ENCODE assay signal across 8 cellular contexts in the genomic region with DNA sequence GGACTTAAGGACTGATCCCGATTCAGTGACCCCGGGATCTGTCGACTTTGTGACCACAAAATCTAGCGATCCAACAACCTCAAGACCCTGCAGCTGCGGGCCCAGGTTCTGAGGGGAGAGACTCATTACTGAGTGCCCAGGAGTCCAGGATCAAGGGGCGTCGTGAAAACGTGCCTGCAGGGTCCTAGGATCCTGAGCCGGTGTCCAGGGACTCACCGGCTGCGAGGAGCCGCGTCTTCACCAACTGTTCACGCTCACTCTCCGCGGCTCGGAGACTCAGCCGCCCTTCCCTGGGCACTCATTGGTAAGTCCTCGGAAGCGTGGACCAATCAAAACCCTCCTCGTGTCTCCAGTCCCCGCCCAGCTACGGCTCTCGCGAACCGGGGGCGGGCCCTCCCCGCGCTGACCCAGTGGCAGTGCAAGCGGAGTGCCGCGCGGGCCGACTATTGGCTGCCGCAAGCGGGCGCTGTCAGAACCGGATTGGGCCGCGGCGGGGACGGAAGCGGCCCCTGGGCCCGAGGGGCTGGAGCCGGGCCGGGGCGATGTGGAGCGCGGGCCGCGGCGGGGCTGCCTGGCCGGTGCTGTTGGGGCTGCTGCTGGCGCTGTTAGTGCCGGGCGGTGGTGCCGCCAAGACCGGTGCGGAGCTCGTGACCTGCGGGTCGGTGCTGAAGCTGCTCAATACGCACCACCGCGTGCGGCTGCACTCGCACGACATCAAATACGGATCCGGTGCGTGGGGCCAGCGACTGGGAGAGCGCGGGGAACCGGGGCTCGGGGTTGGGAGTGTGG. TPM values are rescaled to one million over a fixed set of nuclear protein-coding genes. Genes with fewer than 3 reads are reported as not detected.
DNase-seq lines count a peak whose midpoint lies in the region; ATAC-seq, FAIRE-seq and TF ChIP-seq lines count a peak whose summit lies in the region.

A gene with protein sequence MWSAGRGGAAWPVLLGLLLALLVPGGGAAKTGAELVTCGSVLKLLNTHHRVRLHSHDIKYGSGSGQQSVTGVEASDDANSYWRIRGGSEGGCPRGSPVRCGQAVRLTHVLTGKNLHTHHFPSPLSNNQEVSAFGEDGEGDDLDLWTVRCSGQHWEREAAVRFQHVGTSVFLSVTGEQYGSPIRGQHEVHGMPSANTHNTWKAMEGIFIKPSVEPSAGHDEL (plus strand): TSS at position 508 of the 789 bp plus-strand sequence. CDS start 35 bp downstream, at position 543.

- H3K27me3 ChIP-seq in ovary (no peaks in the 10 kb centered on the region), thyroid gland (no peaks in the 10 kb centered on the region)

- H3K9me3 Mint-ChIP-seq in activated naive CD8-positive, alpha-beta T cell treated with anti-CD3 and anti-CD28 coated beads, Interleukin-2, amount 10 ng/mL, durations not matched to agents 7 days and 5 days: no peaks in the 10 kb centered on the region

- H3K4me3 Mint-ChIP-seq in activated naive CD8-positive, alpha-beta T cell treated with anti-CD3 and anti-CD28 coated beads, Interleukin-2, amount 10 ng/mL, durations not matched to agents 7 days and 5 days: peak within 1 kb of the TSS; percentile 93

- H3K4me1 ChIP-seq in ovary (ENCODE audit: insufficient read depth): peaks cover 2% of the 10 kb centered on the region
- peaks cover 25 to 29% of the 10 kb centered on the region in 2 donors for H3K4me1 ChIP-seq in thyroid gland

- no peak for TF ChIP-seq EP300 in ovary (IDR thresholded peaks at IDR 0.05)

- no peaks in the 10 kb centered on the region for H3K9me3 ChIP-seq in ovary
- no peaks in the 10 kb centered on the region for H3K9me3 ChIP-seq in thyroid gland

- H3K27me3 Mint-ChIP-seq in activated naive CD8-positive, alpha-beta T cell treated with anti-CD3 and anti-CD28 coated beads, Interleukin-2, amount 10 ng/mL, durations not matched to agents 7 days and 5 days: no peaks in the 10 kb centered on the region

- POLR2A ChIA-PET in activated naive CD8-positive, alpha-beta T cell treated with anti-CD3 and anti-CD28 coated beads, Interleukin-2, amount 10 ng/mL, durations not matched to agents 7 days and 5 days (lab: Charles Lee): interaction anchor here (1.3 to 4.5 kb wide), 7 partner anchors 11 to 24 kb away, joined by 3 to 94 read pairs (median 8); partner anchors contain the start of genes CCDC116, PPIL2 and YDJC

- TF ChIP-seq POLR2A in GM12891 (IDR thresholded peaks at IDR 0.05; ENCODE audit: low read depth, low read length) (peak; percentile 71), ovary (IDR thresholded peaks at IDR 0.05) (peak; percentile 13), thyroid gland (IDR thresholded peaks at IDR 0.05) (peak; percentile 10 to 96)

- ATAC-seq in HG02798 (IDR thresholded peaks at IDR 0.05; ENCODE audit: poor library complexity, unreplicated experiment) (peak; percentile 95), Right ventricle myocardium inferior (peak; percentile 100)
- peak; percentile 99 for ATAC-seq in activated naive CD8-positive, alpha-beta T cell treated with anti-CD3 and anti-CD28 coated beads, Interleukin-2, amount 10 ng/mL, durations not matched to agents 7 days and 5 days (ENCODE audit: low read depth)

- intact Hi-C loops in Right ventricle myocardium inferior (cut with DNase I): no loop called here
- intact Hi-C loops in ovary (cut with DNase I): no loop called here
- intact Hi-C loops in thyroid gland (cut with DNase I): no loop called here

- H3K36me3 ChIP-seq in ovary: no peaks in the 10 kb centered on the region
- peaks cover 0 to 20% of the 10 kb centered on the region in 2 donors for H3K36me3 ChIP-seq in thyroid gland

- peak within 1 kb of the TSS; percentile 86 for H3K27ac Mint-ChIP-seq in activated naive CD8-positive, alpha-beta T cell treated with anti-CD3 and anti-CD28 coated beads, Interleukin-2, amount 10 ng/mL, durations not matched to agents 7 days and 5 days

- peak in 2 of 3 donors; percentile 35 to 39 for TF ChIP-seq CTCF in ovary (IDR thresholded peaks at IDR 0.05)
- peak in 2 of 6 experiments; percentile 20 to 26 for TF ChIP-seq CTCF in thyroid gland (IDR thresholded peaks at IDR 0.05)

- peaks cover 27% of the 10 kb centered on the region for H3K4me1 Mint-ChIP-seq in activated naive CD8-positive, alpha-beta T cell treated with anti-CD3 and anti-CD28 coated beads, Interleukin-2, amount 10 ng/mL, durations not matched to agents 7 days and 5 days

- WGBS in ovary, 3 donors: 0 to 1% (median 1%) methylated on average over 47 to 76 of the region's 76 CpGs
- WGBS in thyroid gland, 2 donors: 0 to 3% methylated on average over 11 to 13 of the region's 76 CpGs

- DNase-seq in GM12891 (ENCODE audit: insufficient read length, low spot score): peak; percentile 99
- DNase-seq in NCI-H1417 treated with DMSO at 0.1 percent for 48 hours (lab: John Stamatoyannopoulos, UW): peak; percentile 58
- peak; percentile 89 to 92 for DNase-seq in SW 1271 (lab: John Stamatoyannopoulos, UW)
- DNase-seq in activated naive CD8-positive, alpha-beta T cell treated with anti-CD3 and anti-CD28 coated beads, Interleukin-2, amount 10 ng/mL, durations not matched to agents 7 days and 5 days: peak; percentile 98
- DNase-seq in Right ventricle myocardium inferior (ENCODE audit: missing footprints): peak; percentile 100
- peak; percentile 96 to 98 (median 97) for DNase-seq in ovary
- DNase-seq in thyroid gland: peak; percentile 99

- peaks cover 7% of the 10 kb centered on the region for H3K36me3 Mint-ChIP-seq in activated naive CD8-positive, alpha-beta T cell treated with anti-CD3 and anti-CD28 coated beads, Interleukin-2, amount 10 ng/mL, durations not matched to agents 7 days and 5 days

- FAIRE-seq in GM12891 (lab: Jason Lieb, UNC): peak; percentile 100

- H3K4me3 ChIP-seq in ovary: peak within 1 kb of the TSS; percentile 54
- peak within 1 kb of the TSS; percentile 61 to 83 (median 82) for H3K4me3 ChIP-seq in thyroid gland (replicated peaks in 1 of 3)

- H3K27ac ChIP-seq in ovary (no peak within 1 kb of the TSS), thyroid gland (peak within 1 kb of the TSS; percentile 34 to 64 (median 49))

TF ChIP-seq in GM12891, 5 proteins besides CTCF, POLR2A, EP300 and RAD21:
- no peak for TF ChIP-seq TAF1 (IDR thresholded peaks at IDR 0.05; ENCODE audit: low read depth, low read length)
- TF ChIP-seq POLR2AphosphoS5 (IDR thresholded peaks at IDR 0.05; ENCODE audit: low read depth, low read length): peak; percentile 25; the same call in 1 of the 2 replicates

RNA-seq across cellular contexts. Expression of the gene that starts here (rescaled TPM):
- polyA plus RNA-seq in GM12891 (2012; ENCODE audit: low read depth, missing spikeins): 40.5 TPM
- total RNA-seq in activated naive CD8-positive, alpha-beta T cell treated with anti-CD3 and anti-CD28 coated beads, Interleukin-2, amount 10 ng/mL, durations not matched to agents 7 days and 5 days: 10 to 100 TPM; 36.0 to 39.7 TPM
- total RNA-seq in Right ventricle myocardium inferior (20.7 TPM), ovary (10 to 100 TPM; 10.2 to 30.4 (median 17.0) TPM), thyroid gland (100 to 1,000 TPM in 2 of 4 donors, 10 to 100 TPM in 2; 60.2 to 444 (median 210) TPM)
- polyA plus RNA-seq in ovary: 10 to 100 TPM in 1 of 2 donors, 1 to 10 TPM in 1; 2.1 to 15.9 TPM

Comparison
In these comparisons a context has a peak if more than half of its experiments do, and no peak if none do; other contexts are left out.
1. POLR2A ChIP-seq: peak in every context shown above with its lines; median percentile 71 in GM12891; 53 in thyroid gland; 13 in ovary.
2. H3K27ac ChIP-seq: peak in thyroid gland (3 of 3); none in ovary (0 of 2).
3. Peak in every context shown above with its lines, with median percentiles within 50 percentile points of each other: DNase-seq and ATAC-seq.